29 cellular contexts compared by ENCODE assay signal in the genomic region with DNA sequence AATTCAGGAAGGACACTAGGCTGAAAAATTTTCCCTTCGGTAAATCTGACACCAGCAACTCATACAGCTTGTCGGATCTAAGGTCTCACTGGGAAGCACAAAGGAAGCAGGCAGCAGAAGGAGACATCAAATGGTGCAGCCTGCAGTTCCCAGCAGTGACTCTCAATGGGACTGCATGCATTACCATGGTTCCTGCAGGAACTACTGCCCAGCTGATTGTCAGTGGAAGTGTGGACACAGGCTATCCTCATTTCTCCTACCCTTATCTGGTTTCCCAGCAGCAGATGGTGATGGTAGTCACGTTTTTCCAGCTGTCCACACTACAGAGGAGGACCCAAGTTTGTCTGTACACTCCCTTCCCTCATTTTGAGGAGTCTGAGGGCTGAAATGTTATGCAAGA.
"Had no signal": no experiment of that assay in that cellular context is flagged by ENCODE, and none has a peak within 500 bp of the region (broad histone marks: within the 10 kb centered on the region; RNA-seq: fewer than 3 reads in every experiment).

No MANE protein-coding gene starts in this region.

- H3K4me1 Mint-ChIP-seq: naive B cell, nephron progenitor cell had no signal

- H3K36me3 ChIP-seq: esophagus muscularis mucosa, pancreas, prostate gland, transverse colon had no signal

- ATAC-seq: body of pancreas; foreskin keratinocyte; left ventricle myocardium superior; pancreas; sciatic nerve; stimulated activated naive CD8-positive, alpha-beta T cell treated with anti-CD3 and anti-CD28 coated beads, Interleukin-15, Interleukin-2, amounts not matched to agents 100 U/mL and 50 U/mL, for 24 hours had no signal

- FAIRE-seq: TTC549 had no signal

- H3K4me3 ChIP-seq: body of pancreas, esophagus muscularis mucosa, pancreas, prostate gland, skin epidermis, testis, transverse colon had no signal

- H3K27ac ChIP-seq: body of pancreas, esophagus muscularis mucosa, foreskin keratinocyte, pancreas, prostate gland, skin epidermis, testis, transverse colon, VCaP had no signal

- H3K4me3 Mint-ChIP-seq: activated naive CD8-positive, alpha-beta T cell; naive B cell; nephron progenitor cell had no signal

- H3K4me1 ChIP-seq: body of pancreas, esophagus muscularis mucosa, foreskin keratinocyte, pancreas, prostate gland, testis, transverse colon had no signal

- H3K27me3 Mint-ChIP-seq: activated naive CD8-positive, alpha-beta T cell; naive B cell had no signal

- H3K9me3 ChIP-seq: body of pancreas, esophagus muscularis mucosa, pancreas, prostate gland, testis, transverse colon had no signal

- H3K27me3 ChIP-seq: body of pancreas, esophagus muscularis mucosa, foreskin keratinocyte, testis, transverse colon had no signal

- H3K27ac Mint-ChIP-seq: activated naive CD8-positive, alpha-beta T cell; naive B cell; nephron progenitor cell had no signal

- DNase-seq: activated CD4-positive, alpha-beta T cell treated with anti-CD3 and anti-CD28 coated beads for 4 hours; activated CD4-positive, alpha-beta T cell treated with anti-CD3 and anti-CD28 coated beads, Interleukin-2, amount 50 U/mL, for 48 hours; activated CD8-positive, alpha-beta memory T cell treated with anti-CD3 and anti-CD28 coated beads for 24 hours; activated effector memory CD4-positive, alpha-beta T cell treated with Interleukin-2 at 50 U/mL for 16 hours; activated naive CD4-positive, alpha-beta T cell treated with Interleukin-2 at 50 U/mL for 16 hours; anterior cingulate cortex; body of pancreas; dermis blood vessel endothelial cell; effector CD4-positive, alpha-beta T cell; foreskin keratinocyte; islet precursor cell; left ventricle myocardium superior; naive B cell; nephron progenitor cell; nucleus accumbens; pancreas; retina; stimulated activated CD4-positive, alpha-beta T cell treated with anti-CD3 and anti-CD28 coated beads, Interleukin-12 subunit alpha, Interleukin-12 subunit beta, amount 100 ng/mL, for 4 hours; stimulated activated CD4-positive, alpha-beta T cell treated with anti-CD3 and anti-CD28 coated beads, Interleukin-4, amount 100 ng/mL, for 1 hour; stimulated activated naive CD8-positive, alpha-beta T cell treated with anti-CD3 and anti-CD28 coated beads, Interleukin-15, Interleukin-2, amounts not matched to agents 100 U/mL and 50 U/mL, for 24 hours; testis; transverse colon had no signal
